9 cellular contexts compared by ENCODE assay signal in the genomic region with DNA sequence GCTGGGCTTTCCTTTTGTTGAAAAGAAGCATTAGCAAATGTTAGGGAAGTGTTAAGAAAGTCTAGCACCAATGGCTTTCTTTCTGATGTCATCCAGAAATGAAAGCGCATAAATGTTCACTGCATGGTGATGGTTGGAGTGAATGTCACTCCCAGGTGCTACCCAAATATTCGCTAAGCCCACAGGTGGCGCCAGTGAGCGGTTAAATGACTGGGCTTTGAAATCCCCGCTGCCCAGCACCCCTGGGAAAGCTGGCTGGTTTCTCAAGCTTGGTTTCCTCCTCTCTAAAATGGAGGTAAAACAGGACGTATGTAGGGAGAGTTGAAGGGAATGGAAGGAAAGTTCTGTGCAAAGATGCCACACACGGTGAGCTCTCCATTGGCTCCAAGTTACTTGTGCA.
DNase-seq lines count a peak whose midpoint lies in the region; ATAC-seq and TF ChIP-seq lines count a peak whose summit lies in the region.
"Had no signal": no experiment of that assay in that cellular context is flagged by ENCODE, and none has a peak within 500 bp of the region (broad histone marks: within the 10 kb centered on the region; RNA-seq: fewer than 3 reads in every experiment).

No MANE protein-coding gene starts in this region.

- in situ Hi-C loops in HAP-1 (cut with MboI; ENCODE audit: low sequenced_read_pairs), result no loop called here

- H3K4me3 ChIP-seq in HAP-1 (no peak overlapping the region), SU-DHL-6 (ENCODE audit: insufficient read depth, low read length, poor library complexity, severe bottlenecking) (no peak overlapping the region)
- no peak overlapping the region for H3K4me3 ChIP-seq in naive thymus-derived CD4-positive, alpha-beta T cell (ENCODE audit: low read length)

- intact Hi-C loops in Calu3 (cut with micrococcal nuclease; ENCODE audit: unreplicated experiment), result no loop called here
- intact Hi-C loops in naive thymus-derived CD4-positive, alpha-beta T cell (cut with micrococcal nuclease), result no loop called here

- no peak overlapping the region for H2AFZ ChIP-seq in SU-DHL-6 (ENCODE audit: low read depth, low read length, severe bottlenecking)

- H3K9me3 ChIP-seq in HAP-1 (no peaks in the 10 kb centered on the region), SU-DHL-6 (ENCODE audit: insufficient read depth, low read length) (no peaks in the 10 kb centered on the region)
- no peaks in the 10 kb centered on the region for H3K9me3 ChIP-seq in naive thymus-derived CD4-positive, alpha-beta T cell (ENCODE audit: control insufficient read depth in 2 of 3, low read length in 3 of 3)

- no peaks in the 10 kb centered on the region for H3F3A ChIP-seq in SU-DHL-6 (ENCODE audit: insufficient read depth)

- no peaks in the 10 kb centered on the region for H3K36me3 ChIP-seq in HAP-1 (replicated peaks)
- H3K36me3 ChIP-seq in SU-DHL-6 (ENCODE audit: low read length), result no peaks in the 10 kb centered on the region
- no peaks in the 10 kb centered on the region for H3K36me3 ChIP-seq in naive thymus-derived CD4-positive, alpha-beta T cell (ENCODE audit: control insufficient read depth in 2 of 3, insufficient read depth in 3 of 3, low read length in 3 of 3)

- TF ChIP-seq CTCF in Calu3 (IDR thresholded peaks at IDR 0.05; ENCODE audit: unreplicated experiment) (peak; percentile 11), SU-DHL-6 (IDR thresholded peaks at IDR 0.05; ENCODE audit: insufficient read depth, low read length, poor library complexity, severe bottlenecking) (peak; percentile 28)

- no peaks in the 10 kb centered on the region for H3K9me3 Mint-ChIP-seq in Calu3 (ENCODE audit: low read depth, unreplicated experiment)
- peaks cover 0 to 2% (median under 1%) of the 10 kb centered on the region in 11 donors for H3K9me3 Mint-ChIP-seq in naive thymus-derived CD4-positive, alpha-beta T cell
- no peaks in the 10 kb centered on the region for H3K9me3 Mint-ChIP-seq in activated CD8-positive, alpha-beta memory T cell treated with anti-CD3 and anti-CD28 coated beads, Interleukin-2, amount 10 ng/mL, durations not matched to agents 7 days and 5 days (ENCODE audit: low read depth)

- peaks cover 56% of the 10 kb centered on the region for H3K27me3 Mint-ChIP-seq in Calu3 (ENCODE audit: unreplicated experiment)
- peaks cover 0 to 27% (median 9%) of the 10 kb centered on the region in 5 donors for H3K27me3 Mint-ChIP-seq in naive thymus-derived CD4-positive, alpha-beta T cell
- no peaks in the 10 kb centered on the region for H3K27me3 Mint-ChIP-seq in activated CD8-positive, alpha-beta memory T cell treated with anti-CD3 and anti-CD28 coated beads, Interleukin-2, amount 10 ng/mL, durations not matched to agents 7 days and 5 days

- no peak overlapping the region for H3K27ac Mint-ChIP-seq in Calu3 (ENCODE audit: unreplicated experiment)
- H3K27ac Mint-ChIP-seq in naive thymus-derived CD4-positive, alpha-beta T cell, result no peak overlapping the region
- H3K27ac Mint-ChIP-seq in activated CD8-positive, alpha-beta memory T cell treated with anti-CD3 and anti-CD28 coated beads, Interleukin-2, amount 10 ng/mL, durations not matched to agents 7 days and 5 days, result no peak overlapping the region

- DNase-seq in Calu3 (peak; percentile 34), HAP-1 (ENCODE audit: low spot score in 2 of 2) (peak; percentile 40 to 82), iPS-NIHi11 (ENCODE audit: low spot score) (peak; percentile 80), AG20443 (ENCODE audit: low spot score) (no peak)
- no peak for DNase-seq in naive thymus-derived CD4-positive, alpha-beta T cell
- no peak for DNase-seq in activated CD8-positive, alpha-beta memory T cell treated with anti-CD3 and anti-CD28 coated beads, Interleukin-2, amount 10 ng/mL, durations not matched to agents 7 days and 5 days
- DNase-seq: stimulated activated naive B cell treated with anti-CD40 and anti-IgM and Interleukin-4, amounts not matched to agents 10 μg/mL and 1 μg/mL and 100 μg/mL, for 72 hours had no signal

- ATAC-seq in naive thymus-derived CD4-positive, alpha-beta T cell, result no peak
- no peak for ATAC-seq in activated CD8-positive, alpha-beta memory T cell treated with anti-CD3 and anti-CD28 coated beads, Interleukin-2, amount 10 ng/mL, durations not matched to agents 7 days and 5 days
- no peak for ATAC-seq in esophagus mucosa

- H3K27ac ChIP-seq in SU-DHL-6 (ENCODE audit: low read depth, low read length), result no peak overlapping the region
- H3K27ac ChIP-seq in naive thymus-derived CD4-positive, alpha-beta T cell (ENCODE audit: low read depth, low read length), result no peak overlapping the region

- no TSS peak for BruUV-seq in Calu3 (replicated peaks; lab: Mats Ljungman, UMichigan)

- POLR2A ChIA-PET in naive thymus-derived CD4-positive, alpha-beta T cell (lab: Charles Lee), result no interaction called here

- H3K27me3 ChIP-seq in HAP-1 (ENCODE audit: low read depth) (no peaks in the 10 kb centered on the region), SU-DHL-6 (ENCODE audit: low read length) (no peaks in the 10 kb centered on the region)
- no peaks in the 10 kb centered on the region for H3K27me3 ChIP-seq in naive thymus-derived CD4-positive, alpha-beta T cell (ENCODE audit: control insufficient read depth in 2 of 2, insufficient read depth in 2 of 2, low read length in 2 of 2)

- H3K9me2 ChIP-seq in SU-DHL-6 (replicated peaks; ENCODE audit: insufficient read depth, low read length), result no peaks in the 10 kb centered on the region

- H3K4me2 ChIP-seq in SU-DHL-6 (ENCODE audit: low read depth, low read length, poor library complexity, severe bottlenecking), result no peak overlapping the region

- H3K4me1 ChIP-seq in HAP-1, result no peaks in the 10 kb centered on the region
- no peaks in the 10 kb centered on the region for H3K4me1 ChIP-seq in naive thymus-derived CD4-positive, alpha-beta T cell (ENCODE audit: control insufficient read depth in 2 of 2, insufficient read depth in 2 of 2, low read length in 2 of 2)

- no peaks in the 10 kb centered on the region for H3K79me2 ChIP-seq in SU-DHL-6 (ENCODE audit: insufficient read depth, low read length)

- H3K36me3 Mint-ChIP-seq in Calu3 (ENCODE audit: insufficient read depth, unreplicated experiment), result no peaks in the 10 kb centered on the region
- H3K36me3 Mint-ChIP-seq in naive thymus-derived CD4-positive, alpha-beta T cell, result no peaks in the 10 kb centered on the region
- no peaks in the 10 kb centered on the region for H3K36me3 Mint-ChIP-seq in activated CD8-positive, alpha-beta memory T cell treated with anti-CD3 and anti-CD28 coated beads, Interleukin-2, amount 10 ng/mL, durations not matched to agents 7 days and 5 days
- H3K36me3 Mint-ChIP-seq: stimulated activated naive B cell treated with anti-CD40 and anti-IgM and Interleukin-4, amounts not matched to agents 10 μg/mL and 1 μg/mL and 100 μg/mL, for 72 hours had no signal

- CTCF ChIA-PET in Calu3 (lab: Charles Lee), result no interaction called here
- CTCF ChIA-PET in naive thymus-derived CD4-positive, alpha-beta T cell (lab: Charles Lee), result no interaction called here
- CTCF ChIA-PET in activated CD8-positive, alpha-beta memory T cell treated with anti-CD3 and anti-CD28 coated beads, Interleukin-2, amount 10 ng/mL, durations not matched to agents 7 days and 5 days (lab: Charles Lee), result no interaction called here

- H3K4me3 Mint-ChIP-seq in Calu3 (ENCODE audit: low read depth, unreplicated experiment), result no peak overlapping the region
- H3K4me3 Mint-ChIP-seq in naive thymus-derived CD4-positive, alpha-beta T cell, result no peak overlapping the region
- H3K4me3 Mint-ChIP-seq in activated CD8-positive, alpha-beta memory T cell treated with anti-CD3 and anti-CD28 coated beads, Interleukin-2, amount 10 ng/mL, durations not matched to agents 7 days and 5 days, result no peak overlapping the region
- H3K4me3 Mint-ChIP-seq: stimulated activated naive B cell treated with anti-CD40 and anti-IgM and Interleukin-4, amounts not matched to agents 10 μg/mL and 1 μg/mL and 100 μg/mL, for 72 hours had no signal

- no peaks in the 10 kb centered on the region for H3K4me1 Mint-ChIP-seq in Calu3 (ENCODE audit: low read depth, unreplicated experiment)
- H3K4me1 Mint-ChIP-seq in naive thymus-derived CD4-positive, alpha-beta T cell, result no peaks in the 10 kb centered on the region
- no peaks in the 10 kb centered on the region for H3K4me1 Mint-ChIP-seq in activated CD8-positive, alpha-beta memory T cell treated with anti-CD3 and anti-CD28 coated beads, Interleukin-2, amount 10 ng/mL, durations not matched to agents 7 days and 5 days
- H3K4me1 Mint-ChIP-seq: stimulated activated naive B cell treated with anti-CD40 and anti-IgM and Interleukin-4, amounts not matched to agents 10 μg/mL and 1 μg/mL and 100 μg/mL, for 72 hours had no signal

- no peaks in the 10 kb centered on the region for H4K20me1 ChIP-seq in SU-DHL-6 (ENCODE audit: low read depth, low read length)

- no peak overlapping the region for H3K9ac ChIP-seq in SU-DHL-6 (ENCODE audit: low read length)

Comparison
In these comparisons a context has a peak if more than half of its experiments do, and no peak if none do; other contexts are left out.
1. DNase-seq: peak in Calu3 (single experiment), HAP-1 (2 of 2) and iPS-NIHi11 (single experiment); none in AG20443 (single experiment), naive thymus-derived CD4-positive, alpha-beta T cell (0 of 9) and activated CD8-positive, alpha-beta memory T cell treated with anti-CD3 and anti-CD28 coated beads, Interleukin-2, amount 10 ng/mL, durations not matched to agents 7 days and 5 days (single experiment).